In genomic region chr21:46458315-46459023, GRCh38 we compare ENCODE assay signal across 9 cellular contexts. TPM values are rescaled to one million over a fixed set of nuclear protein-coding genes. Genes with fewer than 3 reads are reported as not detected.
A peak's percentile ranks its signal among the peaks of the same experiment; 100 is the strongest.
DNase-seq lines count a peak whose midpoint lies in the region; ATAC-seq, FAIRE-seq and TF ChIP-seq lines count a peak whose summit lies in the region.
"Had no signal": no experiment of that assay in that cellular context is flagged by ENCODE, and none has a peak within 500 bp of the region (broad histone marks: within the 10 kb centered on the region; RNA-seq: fewer than 3 reads in every experiment).

TSS of gene DIP2A (plus strand) at chr21:46458891. CDS start at chr21:46459132, 241 bp downstream.

- H3K9ac ChIP-seq in keratinocyte (ENCODE audit: control insufficient read depth, extremely low read depth, insufficient read depth, low read length) = peak within 1 kb of the TSS; percentile 97

- H3K27ac ChIP-seq in keratinocyte (ENCODE audit: control insufficient read depth, insufficient read depth, low read length) = peak within 1 kb of the TSS; percentile 96

- peaks cover 61% of the 10 kb centered on the region for H3K79me2 ChIP-seq in keratinocyte (ENCODE audit: control insufficient read depth, insufficient read depth, low read length)

- peak within 1 kb of the TSS; percentile 75 to 90 (median 80) for H3K4me3 ChIP-seq in keratinocyte (ENCODE audit: control insufficient read depth in 2 of 3, extremely low read depth in 1 of 3, insufficient read depth in 2 of 3, low read depth in 1 of 3, low read length in 3 of 3)

- H3K36me3 ChIP-seq in keratinocyte (ENCODE audit: control insufficient read depth in 2 of 2, extremely low read depth in 1 of 2, insufficient read depth in 2 of 2, low read length in 2 of 2) = peaks cover 3 to 4% of the 10 kb centered on the region in 2 experiments

- ATAC-seq in HG03439 (IDR thresholded peaks at IDR 0.05; ENCODE audit: unreplicated experiment) = peak; percentile 94

- FAIRE-seq in keratinocyte (lab: Jason Lieb, UNC) = no peak
- FAIRE-seq: endometrium had no signal

- TF ChIP-seq CTCF in keratinocyte (optimal IDR thresholded peaks at IDR 0.05 in 1 of 3, IDR thresholded peaks at IDR 0.05 in 1 of 3, conservative IDR thresholded peaks at IDR 0.05 in 1 of 3; ENCODE audit: extremely low read depth in 1 of 3, insufficient read depth in 2 of 3, low read length in 3 of 3) = no peak

- DNase-seq in Ammon's horn (ENCODE audit: low spot score) (peak; percentile 98), GM19238 (ENCODE audit: insufficient read length, low spot score) (peak; percentile 99), NCI-H510A (lab: John Stamatoyannopoulos, UW) (peak; percentile 93), cerebellar nuclear complex (lab: John Stamatoyannopoulos, UW) (peak; percentile 47 to 69), keratinocyte (ENCODE audit: low read depth, low spot score) (peak; percentile 78)
- peak; percentile 93 for DNase-seq in activated CD4-positive, alpha-beta T cell treated with anti-CD3 and anti-CD28 coated beads for 1 hour
- DNase-seq in stimulated activated CD4-positive, alpha-beta T cell treated with anti-CD3 and anti-CD28 coated beads, Interleukin-12 subunit alpha, Interleukin-12 subunit beta, amount 100 ng/mL, for 48 hours (ENCODE audit: low read depth in 2 of 3, low spot score in 1 of 3) = peak; percentile 84 to 89 (median 88)

- H3K27me3 ChIP-seq in keratinocyte (ENCODE audit: control insufficient read depth, extremely low read depth, insufficient read depth, low read length) = no peaks in the 10 kb centered on the region

- peak within 1 kb of the TSS; percentile 69 for H2AFZ ChIP-seq in keratinocyte (ENCODE audit: control insufficient read depth, low read length)

- H3K9me1 ChIP-seq in keratinocyte (ENCODE audit: control insufficient read depth, extremely low read depth, insufficient read depth, low read length) = peaks cover 2% of the 10 kb centered on the region

- dilution Hi-C loops in keratinocyte (cut with MboI; ENCODE audit: extremely low pct_ligation_motif_present, low sequenced_read_pairs) = no loop called here

- peak within 1 kb of the TSS; percentile 100 for H3K4me2 ChIP-seq in keratinocyte (ENCODE audit: control insufficient read depth, extremely low read depth, insufficient read depth, low read depth, low read length)

- peaks cover 4% of the 10 kb centered on the region for H4K20me1 ChIP-seq in keratinocyte (ENCODE audit: control insufficient read depth, extremely low read depth, insufficient read depth, low read length)

- peaks cover 36% of the 10 kb centered on the region for H3K4me1 ChIP-seq in keratinocyte (ENCODE audit: control insufficient read depth, extremely low read depth, insufficient read depth, low read length)

- H3K9me3 ChIP-seq in keratinocyte (ENCODE audit: control insufficient read depth, low read depth, low read length) = no peaks in the 10 kb centered on the region

RNA-seq across cellular contexts. Expression of gene DIP2A, which starts in this region (rescaled TPM):
- polyA plus RNA-seq in keratinocyte = 35.4 to 41.6 TPM (median 36.2 TPM) in 3 replicates
- 12.1 TPM for polyA plus RNA-seq in keratinocyte (2011; ENCODE audit: low read depth)
- 19.6 and 21.2 TPM in 2 replicates for polyA plus RNA-seq in keratinocyte (2011; cell fraction: cytosol; rRNA removed)
- polyA plus RNA-seq in keratinocyte (2011; cell fraction: nucleus; rRNA removed) = 128 and 139 TPM in 2 replicates
- 25.0 and 30.4 TPM in 2 replicates for polyA plus RNA-seq in keratinocyte (2012; ENCODE audit: low replicate concordance)
- polyA minus RNA-seq in keratinocyte = 64.5 to 76.9 TPM (median 73.0 TPM) in 3 replicates
- polyA minus RNA-seq in keratinocyte (2011; cell fraction: cytosol; rRNA and poly(A)+ RNA removed) = 28.2 TPM
- polyA minus RNA-seq in keratinocyte (2011; cell fraction: nucleus; rRNA and poly(A)+ RNA removed) = 97.2 and 141 TPM in 2 replicates

Comparison
In these comparisons a context has a peak if more than half of its experiments do, and no peak if none do; other contexts are left out.
1. Peak in every context shown above with its lines: DNase-seq, ATAC-seq, H3K4me3 ChIP-seq and H3K27ac ChIP-seq.